19 cellular contexts compared by ENCODE assay signal in genomic region chr3:184241141-184241446, GRCh38. TPM values are rescaled to one million over a fixed set of nuclear protein-coding genes. Genes with fewer than 3 reads are reported as not detected.
"Had no signal": no experiment of that assay in that cellular context is flagged by ENCODE, and none has a peak within 500 bp of the region (broad histone marks: within the 10 kb centered on the region; RNA-seq: fewer than 3 reads in every experiment).

No MANE protein-coding gene starts in this region.

- H3K9me3 Mint-ChIP-seq: activated B cell treated with CpG ODN at 0.5 μM for 24 hours; activated CD4-positive, alpha-beta T cell treated with anti-CD3 and anti-CD28 coated beads, Interleukin-2, amount 10 ng/mL, durations not matched to agents 24 days and 14 days; activated naive CD4-positive, alpha-beta T cell treated with anti-CD3 and anti-CD28 coated beads for 36 hours; activated T-helper 1 cell treated with anti-CD3 and anti-CD28 coated beads, Interleukin-12 subunit alpha, Interleukin-12 subunit beta, Interleukin-2, Interleukin-4 antibody, amounts not matched to agents 30 ng/mL and 10 ng/mL and 1 ng/mL, durations not matched to agents 14 hours and 24 hours and 36 hours; naive thymus-derived CD8-positive, alpha-beta T cell; T-helper 1 cell treated with Interleukin-12 subunit alpha and Interleukin-12 subunit beta and Interleukin-4 antibody, amounts not matched to agents 30 μg/mL and 1 μg/mL, for 36 hours had no signal

- DNase-seq: activated B cell treated with CpG ODN at 0.5 μM for 24 hours; activated naive CD4-positive, alpha-beta T cell treated with anti-CD3 and anti-CD28 coated beads for 36 hours; central memory CD4-positive, alpha-beta T cell; cortex of kidney; naive thymus-derived CD8-positive, alpha-beta T cell; nucleus accumbens; sigmoid colon; stimulated activated CD4-positive, alpha-beta T cell treated with anti-CD3 and anti-CD28 coated beads, Interleukin-12 subunit alpha, Interleukin-12 subunit beta, amount 100 ng/mL, for 4 hours; stimulated activated CD4-positive, alpha-beta T cell treated with anti-CD3 and anti-CD28 coated beads, Interleukin-2, amount 100 ng/mL, for 48 hours had no signal

- H3K9me3 ChIP-seq: body of pancreas, sigmoid colon, tibial nerve, vagina had no signal

- H3K4me3 Mint-ChIP-seq: activated B cell treated with CpG ODN at 0.5 μM for 24 hours; activated CD4-positive, alpha-beta T cell treated with anti-CD3 and anti-CD28 coated beads, Interleukin-2, amount 10 ng/mL, durations not matched to agents 24 days and 14 days; activated naive CD4-positive, alpha-beta T cell treated with anti-CD3 and anti-CD28 coated beads for 36 hours; activated T-helper 1 cell treated with anti-CD3 and anti-CD28 coated beads, Interleukin-12 subunit alpha, Interleukin-12 subunit beta, Interleukin-2, Interleukin-4 antibody, amounts not matched to agents 30 ng/mL and 10 ng/mL and 1 ng/mL, durations not matched to agents 14 hours and 24 hours and 36 hours; naive thymus-derived CD8-positive, alpha-beta T cell; T-helper 1 cell treated with Interleukin-12 subunit alpha and Interleukin-12 subunit beta and Interleukin-4 antibody, amounts not matched to agents 30 μg/mL and 1 μg/mL, for 36 hours had no signal

- H3K27ac Mint-ChIP-seq: activated B cell treated with CpG ODN at 0.5 μM for 24 hours; activated CD4-positive, alpha-beta T cell treated with anti-CD3 and anti-CD28 coated beads, Interleukin-2, amount 10 ng/mL, durations not matched to agents 24 days and 14 days; activated naive CD4-positive, alpha-beta T cell treated with anti-CD3 and anti-CD28 coated beads for 36 hours; activated T-helper 1 cell treated with anti-CD3 and anti-CD28 coated beads, Interleukin-12 subunit alpha, Interleukin-12 subunit beta, Interleukin-2, Interleukin-4 antibody, amounts not matched to agents 30 ng/mL and 10 ng/mL and 1 ng/mL, durations not matched to agents 14 hours and 24 hours and 36 hours; naive thymus-derived CD8-positive, alpha-beta T cell; T-helper 1 cell treated with Interleukin-12 subunit alpha and Interleukin-12 subunit beta and Interleukin-4 antibody, amounts not matched to agents 30 μg/mL and 1 μg/mL, for 36 hours had no signal

- H3K4me1 Mint-ChIP-seq: activated B cell treated with CpG ODN at 0.5 μM for 24 hours had no signal

- H3K4me3 ChIP-seq: body of pancreas, hepatocyte, sigmoid colon, tibial nerve had no signal

- H3K27me3 ChIP-seq: body of pancreas, hepatocyte, vagina had no signal

- H3K27ac ChIP-seq: hepatocyte, sigmoid colon, tibial nerve, vagina had no signal

- H3K27me3 Mint-ChIP-seq: activated CD4-positive, alpha-beta T cell treated with anti-CD3 and anti-CD28 coated beads, Interleukin-2, amount 10 ng/mL, durations not matched to agents 24 days and 14 days had no signal

RNA-seq across cellular contexts. Expression of gene VWA5B2, which starts 11.7 kb away (rescaled TPM):
- total RNA-seq: activated CD4-positive, alpha-beta T cell treated with anti-CD3 and anti-CD28 coated beads, Interleukin-2, amount 10 ng/mL, durations not matched to agents 24 days and 14 days; activated naive CD4-positive, alpha-beta T cell treated with anti-CD3 and anti-CD28 coated beads for 36 hours; activated T-helper 1 cell treated with anti-CD3 and anti-CD28 coated beads, Interleukin-12 subunit alpha, Interleukin-12 subunit beta, Interleukin-2, Interleukin-4 antibody, amounts not matched to agents 30 ng/mL and 10 ng/mL and 1 ng/mL, durations not matched to agents 14 hours and 24 hours and 36 hours; epithelial cell of proximal tubule; pulmonary artery endothelial cell had no signal

RNA-seq across cellular contexts. Expression of gene CAMK2N2, which starts 20.3 kb away (rescaled TPM):
- total RNA-seq: activated B cell treated with CpG ODN at 0.5 μM for 24 hours; activated naive CD4-positive, alpha-beta T cell treated with anti-CD3 and anti-CD28 coated beads for 36 hours; hepatocyte; lung microvascular endothelial cell; naive thymus-derived CD8-positive, alpha-beta T cell; pulmonary artery endothelial cell; tibial nerve; vagina had no signal

RNA-seq across cellular contexts. Expression of gene ECE2, which starts 34.7 kb away (rescaled TPM):
- total RNA-seq: activated B cell treated with CpG ODN at 0.5 μM for 24 hours; activated CD4-positive, alpha-beta T cell treated with anti-CD3 and anti-CD28 coated beads, Interleukin-2, amount 10 ng/mL, durations not matched to agents 24 days and 14 days; activated naive CD4-positive, alpha-beta T cell treated with anti-CD3 and anti-CD28 coated beads for 36 hours; activated T-helper 1 cell treated with anti-CD3 and anti-CD28 coated beads, Interleukin-12 subunit alpha, Interleukin-12 subunit beta, Interleukin-2, Interleukin-4 antibody, amounts not matched to agents 30 ng/mL and 10 ng/mL and 1 ng/mL, durations not matched to agents 14 hours and 24 hours and 36 hours; epithelial cell of proximal tubule; hepatocyte; lung microvascular endothelial cell; naive thymus-derived CD8-positive, alpha-beta T cell; pulmonary artery endothelial cell; tibial nerve had no signal
